In the genomic region with DNA sequence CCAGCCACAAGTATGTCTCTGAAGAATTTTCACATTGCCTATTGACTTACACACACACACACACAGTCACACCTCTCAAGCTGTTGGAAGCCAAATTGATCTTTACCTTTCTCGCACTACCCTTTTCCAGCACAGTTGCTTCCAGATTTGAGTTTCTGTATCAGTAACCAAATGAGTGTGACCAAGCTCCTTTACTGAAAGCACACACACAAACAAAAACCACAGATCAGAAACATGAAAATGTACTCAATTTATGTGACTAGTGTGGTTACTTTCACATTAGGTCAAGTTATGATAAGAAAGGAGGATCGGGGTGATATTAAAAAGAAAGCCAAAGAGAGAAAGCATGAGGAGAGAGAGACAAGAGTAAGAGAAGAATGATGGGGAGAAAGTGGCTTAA, we compare ENCODE assay signal across 8 cellular contexts.
"Had no signal": no experiment of that assay in that cellular context is flagged by ENCODE, and none has a peak within 500 bp of the region (broad histone marks: within the 10 kb centered on the region; RNA-seq: fewer than 3 reads in every experiment).

No MANE protein-coding gene starts in this region.

- DNase-seq: effector memory CD8-positive, alpha-beta T cell; islet precursor cell; mammary epithelial cell; naive thymus-derived CD4-positive, alpha-beta T cell; right cardiac atrium had no signal

- ATAC-seq: activated CD4-positive, CD25-positive, alpha-beta regulatory T cell treated with anti-CD3 and anti-CD28 coated beads, Interleukin-2, amount 50 U/mL, for 24 hours; effector memory CD8-positive, alpha-beta T cell; gastroesophageal sphincter; left lobe of liver; naive thymus-derived CD4-positive, alpha-beta T cell; right cardiac atrium had no signal
